In genomic region chr4:183733181-183733580, GRCh38 we compare ENCODE assay signal across 21 cellular contexts.
DNase-seq lines count a peak whose midpoint lies in the region; ATAC-seq and TF ChIP-seq lines count a peak whose summit lies in the region.
"Had no signal": no experiment of that assay in that cellular context is flagged by ENCODE, and none has a peak within 500 bp of the region (broad histone marks: within the 10 kb centered on the region; RNA-seq: fewer than 3 reads in every experiment).

No MANE protein-coding gene starts in this region.

- H3K18ac ChIP-seq in neuronal stem cell (ENCODE audit: low read length), result no peak overlapping the region

- H3K9ac ChIP-seq in neuronal stem cell (ENCODE audit: low read depth, low read length, poor library complexity), result no peak overlapping the region
- H3K9ac ChIP-seq: BLaER1 treated with 17β-estradiol and CSF1 and Interleukin-3, amounts not matched to agents 10 nM and 100 nM had no signal

- no peak overlapping the region for H3K4me2 ChIP-seq in neuronal stem cell (ENCODE audit: insufficient read depth, low read length, poor library complexity, severe bottlenecking)

- no peak overlapping the region for H4K91ac ChIP-seq in neuronal stem cell (ENCODE audit: low read depth, low read length, poor library complexity)

- H2BK12ac ChIP-seq in neuronal stem cell (ENCODE audit: low read length), result no peak overlapping the region

- no peak for TF ChIP-seq CTCF in gastroesophageal sphincter (IDR thresholded peaks at IDR 0.05)

- H4K8ac ChIP-seq in neuronal stem cell (ENCODE audit: low read depth, low read length), result no peak overlapping the region

- WGBS in neuronal stem cell (ENCODE audit: extremely low coverage in 2 of 2, insufficient read length in 2 of 2, insufficient replicate concordance in 1 of 2), 2 donors, result no CpG with 5 or more reads among the region's 11 CpGs
- WGBS in gastroesophageal sphincter (ENCODE audit: low coverage in 1 of 2), 2 donors, result 49 to 90% methylated on average over 3 to 5 of the region's 11 CpGs

- no peak overlapping the region for H3K27ac Mint-ChIP-seq in stimulated activated naive CD8-positive, alpha-beta T cell treated with anti-CD3 and anti-CD28 coated beads, Interleukin-15, amount 100 ng/mL, for 72 hours
- H3K27ac Mint-ChIP-seq in stimulated activated effector memory CD8-positive, alpha-beta T cell treated with anti-CD3 and anti-CD28 coated beads, Interleukin-12 subunit alpha, Interleukin-12 subunit beta, amount 100 ng/mL, for 72 hours, result no peak overlapping the region
- H3K27ac Mint-ChIP-seq: CD14-positive monocyte; CD4-positive, alpha-beta T cell; CD8-positive, alpha-beta memory T cell had no signal

- H2BK15ac ChIP-seq in neuronal stem cell (ENCODE audit: low read length), result peak overlapping the region; percentile 79

- H3K9me3 ChIP-seq in neuronal stem cell (replicated peaks in 1 of 2; ENCODE audit: control insufficient read depth in 2 of 2, insufficient read depth in 1 of 2, low read depth in 1 of 2, low read length in 2 of 2), result no peaks in the 10 kb centered on the region
- no peaks in the 10 kb centered on the region for H3K9me3 ChIP-seq in gastroesophageal sphincter
- H3K9me3 ChIP-seq: BE2C had no signal

- TF ChIP-seq POLR2A in gastroesophageal sphincter (IDR thresholded peaks at IDR 0.05), result no peak

- peaks cover 0 to 16% (median 0%) of the 10 kb centered on the region in 3 experiments for H3K27me3 ChIP-seq in neuronal stem cell (ENCODE audit: control insufficient read depth in 3 of 3, insufficient read depth in 3 of 3, low read depth in 1 of 3, low read length in 3 of 3)
- no peaks in the 10 kb centered on the region for H3K27me3 ChIP-seq in gastroesophageal sphincter
- H3K27me3 ChIP-seq: BE2C; BLaER1 treated with 17β-estradiol and CSF1 and Interleukin-3, amounts not matched to agents 10 nM and 100 nM had no signal

- H2AK5ac ChIP-seq in neuronal stem cell (ENCODE audit: low read depth, low read length), result peak overlapping the region; percentile 31

- H3K27ac ChIP-seq in neuronal stem cell (replicated peaks; ENCODE audit: low read length) (no peak overlapping the region), gastroesophageal sphincter (no peak overlapping the region)
- H3K27ac ChIP-seq: 22Rv1; BLaER1 treated with 17β-estradiol and CSF1 and Interleukin-3, amounts not matched to agents 10 nM and 100 nM had no signal

- ATAC-seq in stimulated activated naive CD8-positive, alpha-beta T cell treated with anti-CD3 and anti-CD28 coated beads, Interleukin-15, amount 100 ng/mL, for 72 hours, result peak; percentile 42
- ATAC-seq in stimulated activated naive CD8-positive, alpha-beta T cell treated with anti-CD3 and anti-CD28 coated beads, Interleukin-15, Interleukin-2, amounts not matched to agents 100 U/mL and 50 U/mL, for 24 hours, result no peak
- ATAC-seq in stimulated activated effector memory CD8-positive, alpha-beta T cell treated with anti-CD3 and anti-CD28 coated beads, Interleukin-12 subunit alpha, Interleukin-12 subunit beta, amount 100 ng/mL, for 72 hours, result peak; percentile 16
- ATAC-seq in gastroesophageal sphincter, result no peak

- no peak overlapping the region for H3K4me3 Mint-ChIP-seq in stimulated activated naive CD8-positive, alpha-beta T cell treated with anti-CD3 and anti-CD28 coated beads, Interleukin-15, amount 100 ng/mL, for 72 hours
- no peak overlapping the region for H3K4me3 Mint-ChIP-seq in stimulated activated effector memory CD8-positive, alpha-beta T cell treated with anti-CD3 and anti-CD28 coated beads, Interleukin-12 subunit alpha, Interleukin-12 subunit beta, amount 100 ng/mL, for 72 hours
- H3K4me3 Mint-ChIP-seq: CD14-positive monocyte; CD4-positive, alpha-beta T cell; CD8-positive, alpha-beta memory T cell had no signal

- H3K79me1 ChIP-seq in neuronal stem cell (ENCODE audit: low read depth, low read length), result no peaks in the 10 kb centered on the region

- no peak overlapping the region for H2AFZ ChIP-seq in neuronal stem cell (ENCODE audit: low read length)

- no peaks in the 10 kb centered on the region for H3K4me1 ChIP-seq in neuronal stem cell (ENCODE audit: control insufficient read depth in 2 of 2, insufficient read depth in 1 of 2, low read depth in 1 of 2, low read length in 2 of 2)
- no peaks in the 10 kb centered on the region for H3K4me1 ChIP-seq in gastroesophageal sphincter
- H3K4me1 ChIP-seq: BE2C had no signal

- H3K4me3 ChIP-seq in neuronal stem cell (ENCODE audit: low read length in 2 of 2), result no peak overlapping the region
- H3K4me3 ChIP-seq in gastroesophageal sphincter, result no peak overlapping the region
- H3K4me3 ChIP-seq: BLaER1 treated with 17β-estradiol and CSF1 and Interleukin-3, amounts not matched to agents 10 nM and 100 nM; GM12878 had no signal

- H3K14ac ChIP-seq in neuronal stem cell (ENCODE audit: low read length), result no peak overlapping the region

- no peaks in the 10 kb centered on the region for H3K36me3 Mint-ChIP-seq in stimulated activated effector memory CD8-positive, alpha-beta T cell treated with anti-CD3 and anti-CD28 coated beads, Interleukin-12 subunit alpha, Interleukin-12 subunit beta, amount 100 ng/mL, for 72 hours
- H3K36me3 Mint-ChIP-seq: CD14-positive monocyte; CD8-positive, alpha-beta memory T cell had no signal

- TF ChIP-seq EP300 in gastroesophageal sphincter (IDR thresholded peaks at IDR 0.05), result no peak

- no peak overlapping the region for H3K23ac ChIP-seq in neuronal stem cell (ENCODE audit: low read depth, low read length, poor library complexity)

- H3K4me1 Mint-ChIP-seq in stimulated activated naive CD8-positive, alpha-beta T cell treated with anti-CD3 and anti-CD28 coated beads, Interleukin-15, amount 100 ng/mL, for 72 hours, result no peaks in the 10 kb centered on the region
- H3K4me1 Mint-ChIP-seq in stimulated activated effector memory CD8-positive, alpha-beta T cell treated with anti-CD3 and anti-CD28 coated beads, Interleukin-12 subunit alpha, Interleukin-12 subunit beta, amount 100 ng/mL, for 72 hours, result no peaks in the 10 kb centered on the region
- H3K4me1 Mint-ChIP-seq: CD8-positive, alpha-beta memory T cell had no signal

- no peaks in the 10 kb centered on the region for H3K9me3 Mint-ChIP-seq in stimulated activated naive CD8-positive, alpha-beta T cell treated with anti-CD3 and anti-CD28 coated beads, Interleukin-15, amount 100 ng/mL, for 72 hours
- no peaks in the 10 kb centered on the region for H3K9me3 Mint-ChIP-seq in stimulated activated effector memory CD8-positive, alpha-beta T cell treated with anti-CD3 and anti-CD28 coated beads, Interleukin-12 subunit alpha, Interleukin-12 subunit beta, amount 100 ng/mL, for 72 hours
- H3K9me3 Mint-ChIP-seq: CD14-positive monocyte; CD4-positive, alpha-beta T cell; CD8-positive, alpha-beta memory T cell had no signal

- H3K4ac ChIP-seq in neuronal stem cell (ENCODE audit: low read length), result no peak overlapping the region

- H2BK5ac ChIP-seq in neuronal stem cell (ENCODE audit: low read length), result no peak overlapping the region

- no peak overlapping the region for H2BK120ac ChIP-seq in neuronal stem cell (ENCODE audit: low read depth, low read length)

- no peaks in the 10 kb centered on the region for H3K27me3 Mint-ChIP-seq in stimulated activated naive CD8-positive, alpha-beta T cell treated with anti-CD3 and anti-CD28 coated beads, Interleukin-15, amount 100 ng/mL, for 72 hours
- H3K27me3 Mint-ChIP-seq: CD4-positive, alpha-beta T cell had no signal

- no peaks in the 10 kb centered on the region for H3K36me3 ChIP-seq in neuronal stem cell (replicated peaks in 1 of 2; ENCODE audit: control insufficient read depth in 2 of 2, insufficient read depth in 2 of 2, low read length in 2 of 2)
- H3K36me3 ChIP-seq in gastroesophageal sphincter, result no peaks in the 10 kb centered on the region
- H3K36me3 ChIP-seq: BE2C; BLaER1 treated with 17β-estradiol and CSF1 and Interleukin-3, amounts not matched to agents 10 nM and 100 nM had no signal

- no peak for DNase-seq in stimulated activated naive CD8-positive, alpha-beta T cell treated with anti-CD3 and anti-CD28 coated beads, Interleukin-15, amount 100 ng/mL, for 72 hours
- DNase-seq in stimulated activated naive CD8-positive, alpha-beta T cell treated with anti-CD3 and anti-CD28 coated beads, Interleukin-15, Interleukin-2, amounts not matched to agents 100 U/mL and 50 U/mL, for 24 hours, result no peak
- DNase-seq in neuronal stem cell (ENCODE audit: low spot score), result no peak
- DNase-seq in stimulated activated effector memory CD8-positive, alpha-beta T cell treated with anti-CD3 and anti-CD28 coated beads, Interleukin-12 subunit alpha, Interleukin-12 subunit beta, amount 100 ng/mL, for 72 hours (ENCODE audit: low spot score in 2 of 2), result no peak
- DNase-seq in OCI-M2 (lab: John Stamatoyannopoulos, UW; ENCODE audit: unreplicated experiment), result no peak
- DNase-seq: ACHN; AML-193; BE2C; CD4-positive, alpha-beta T cell; CD8-positive, alpha-beta memory T cell; DMS 273 treated with DMSO at 0.1 percent for 48 hours; DMS79; EL; GDM1; H7; HCEC 1CT had no signal

Comparison
In these comparisons a context has a peak if more than half of its experiments do, and no peak if none do; other contexts are left out.
1. ATAC-seq: peak in stimulated activated naive CD8-positive, alpha-beta T cell treated with anti-CD3 and anti-CD28 coated beads, Interleukin-15, amount 100 ng/mL, for 72 hours (single experiment) and stimulated activated effector memory CD8-positive, alpha-beta T cell treated with anti-CD3 and anti-CD28 coated beads, Interleukin-12 subunit alpha, Interleukin-12 subunit beta, amount 100 ng/mL, for 72 hours (single experiment); none in stimulated activated naive CD8-positive, alpha-beta T cell treated with anti-CD3 and anti-CD28 coated beads, Interleukin-15, Interleukin-2, amounts not matched to agents 100 U/mL and 50 U/mL, for 24 hours (single experiment) and gastroesophageal sphincter (single experiment).